In the genomic region with DNA sequence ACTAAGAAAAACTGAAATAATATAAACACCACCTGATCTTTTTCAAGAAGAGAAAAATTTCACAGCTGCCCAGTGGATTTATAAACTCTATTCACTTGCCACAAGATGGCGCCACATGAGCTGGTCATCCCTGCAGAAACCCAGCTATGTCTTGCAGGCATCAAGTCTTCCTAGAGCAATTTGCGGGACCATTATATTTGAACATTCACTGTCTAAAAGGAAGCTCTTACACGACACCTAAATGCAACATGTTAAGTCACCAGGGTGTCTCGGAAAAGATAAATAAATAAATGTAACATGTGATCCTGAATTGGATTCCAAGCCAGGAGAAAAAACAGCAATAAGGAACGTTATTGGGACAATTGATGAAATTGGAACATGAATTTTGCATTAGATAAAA, we compare ENCODE assay signal across 8 cellular contexts. TPM values are rescaled to one million over a fixed set of nuclear protein-coding genes. Genes with fewer than 3 reads are reported as not detected.
DNase-seq lines count a peak whose midpoint lies in the region; ATAC-seq lines count a peak whose summit lies in the region.

No MANE protein-coding gene starts in this region.

- intact Hi-C loops in head of caudate nucleus (cut with DNase I) = loop anchor here (5.0 kb wide), 1 partner anchor 122 kb away; the partner anchor contains the start of gene SERTAD1

- DNase-seq in ELR (ENCODE audit: low read depth) (peak; percentile 85), NCI-H1048 (lab: John Stamatoyannopoulos, UW) (peak; percentile 36), SKM-1 treated with dmso at 0.1 percent for 144 hours (lab: John Stamatoyannopoulos, UW; ENCODE audit: unreplicated experiment) (peak; percentile 80), head of caudate nucleus (peak; percentile 55 to 93 (median 82)), renal cortical epithelial cell (ENCODE audit: low read depth) (peak; percentile 81)
- DNase-seq in activated naive CD4-positive, alpha-beta T cell treated with anti-CD3 and anti-CD28 coated beads, Interleukin-2, amount 50 U/mL, for 16 hours = peak; percentile 69

- ATAC-seq in HG03039 (IDR thresholded peaks at IDR 0.05; ENCODE audit: unreplicated experiment) = no peak
- no peak for ATAC-seq in GM18520 (IDR thresholded peaks at IDR 0.05; ENCODE audit: unreplicated experiment)

RNA-seq across cellular contexts. Expression of gene AKT2, which starts 20.3 kb away (rescaled TPM):
- total RNA-seq in renal cortical epithelial cell = 65.8 and 111 TPM in 2 replicates

RNA-seq across cellular contexts. Expression of gene C19orf47, which starts 42.8 kb away (rescaled TPM):
- total RNA-seq in renal cortical epithelial cell = 3.5 and 6.7 TPM in 2 replicates

RNA-seq across cellular contexts. Expression of gene PLD3, which starts 43.1 kb away (rescaled TPM):
- total RNA-seq in renal cortical epithelial cell = 190 and 321 TPM in 2 replicates
